1 cellular context compared by ENCODE assay signal in genomic region chr3:36677331-36678007, GRCh38.
TF ChIP-seq lines count a peak whose summit lies in the region.

No MANE protein-coding gene starts in this region.

TF ChIP-seq in GM23338, 12 proteins besides CTCF, POLR2A, EP300 and RAD21 (continued from another document):
- TF ChIP-seq ETS1 (IDR thresholded peaks at IDR 0.05), result no peak
- TF ChIP-seq STAT1 (IDR thresholded peaks at IDR 0.05; ENCODE audit: unreplicated experiment), result no peak
